10 cellular contexts compared by ENCODE assay signal in the genomic region with DNA sequence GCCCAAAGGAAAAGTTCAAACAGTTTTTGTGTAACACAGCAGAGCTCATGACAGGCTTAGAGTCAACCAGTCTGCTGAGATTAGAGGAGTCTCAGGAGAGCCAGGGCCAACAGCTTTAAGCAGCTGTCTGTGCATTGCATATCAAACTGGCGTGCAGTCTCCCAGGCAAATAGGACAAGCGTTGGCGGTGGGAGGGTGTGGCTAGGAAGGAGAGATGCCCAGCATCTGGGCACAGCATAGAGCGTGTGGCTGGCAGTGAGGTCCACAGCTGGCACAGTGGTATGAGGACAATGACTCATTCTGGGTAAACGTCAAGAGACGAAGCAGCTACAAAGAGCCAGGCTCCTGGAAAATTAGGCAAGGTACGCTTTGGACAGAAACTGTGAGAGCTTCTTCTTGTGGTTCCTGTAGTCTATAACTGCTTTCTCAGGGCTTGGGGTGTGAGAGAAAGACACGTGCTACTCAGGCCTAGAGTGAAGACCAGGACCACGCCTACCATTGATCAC. TPM values are rescaled to one million over a fixed set of nuclear protein-coding genes. Genes with fewer than 3 reads are reported as not detected.
DNase-seq lines count a peak whose midpoint lies in the region; ATAC-seq and TF ChIP-seq lines count a peak whose summit lies in the region.
"Had no signal": no experiment of that assay in that cellular context is flagged by ENCODE, and none has a peak within 500 bp of the region (broad histone marks: within the 10 kb centered on the region; RNA-seq: fewer than 3 reads in every experiment).

No MANE protein-coding gene starts in this region.

- TF ChIP-seq CTCF in upper lobe of right lung (IDR thresholded peaks at IDR 0.05): no peak

- ATAC-seq in activated CD8-positive, alpha-beta T cell treated with anti-CD3 and anti-CD28 coated beads, Interleukin-2, amount 10 ng/mL, durations not matched to agents 7 days and 5 days: peak; percentile 55
- ATAC-seq in upper lobe of right lung (no peak), HG02759 (IDR thresholded peaks at IDR 0.05; ENCODE audit: unreplicated experiment) (no peak)

- H3K36me3 ChIP-seq in upper lobe of right lung: no peaks in the 10 kb centered on the region

- no peak overlapping the region for H3K27ac ChIP-seq in upper lobe of right lung
- H3K27ac ChIP-seq: PC-9 had no signal

- DNase-seq in activated T-cell treated with anti-CD3 and anti-CD28 coated beads, Interleukin-2, amount 50 U/mL, for 24 hours: peak; percentile 45
- DNase-seq in activated T-cell treated with anti-CD3 and anti-CD28 coated beads, Interleukin-2, amount 50 U/mL, for 48 hours: no peak
- no peak for DNase-seq in activated CD8-positive, alpha-beta T cell treated with anti-CD3 and anti-CD28 coated beads, Interleukin-2, amount 10 ng/mL, durations not matched to agents 7 days and 5 days
- DNase-seq in cardiac septum (ENCODE audit: low spot score) (peak; percentile 55), upper lobe of right lung (peak; percentile 57), dedifferentiated amniotic fluid mesenchymal stem cell (ENCODE audit: extremely low spot score) (no peak), amniotic stem cell (lab: John Stamatoyannopoulos, UW) (no peak)

- H3K9me3 ChIP-seq in upper lobe of right lung: no peaks in the 10 kb centered on the region

- peaks cover 2% of the 10 kb centered on the region for H3K9me3 Mint-ChIP-seq in activated T-cell treated with anti-CD3 and anti-CD28 coated beads, Interleukin-2, amount 50 U/mL, for 24 hours
- peaks cover 12% of the 10 kb centered on the region for H3K9me3 Mint-ChIP-seq in activated CD8-positive, alpha-beta T cell treated with anti-CD3 and anti-CD28 coated beads, Interleukin-2, amount 10 ng/mL, durations not matched to agents 7 days and 5 days (ENCODE audit: insufficient read depth)

- no peak overlapping the region for H3K4me3 ChIP-seq in upper lobe of right lung
- H3K4me3 ChIP-seq: PC-9 had no signal

- peaks cover 98% of the 10 kb centered on the region for H3K36me3 Mint-ChIP-seq in activated T-cell treated with anti-CD3 and anti-CD28 coated beads, Interleukin-2, amount 50 U/mL, for 24 hours (ENCODE audit: low read depth)
- H3K36me3 Mint-ChIP-seq in activated CD8-positive, alpha-beta T cell treated with anti-CD3 and anti-CD28 coated beads, Interleukin-2, amount 10 ng/mL, durations not matched to agents 7 days and 5 days (ENCODE audit: low read depth): peaks cover 97% of the 10 kb centered on the region
- H3K36me3 Mint-ChIP-seq: CD14-positive monocyte had no signal

- intact Hi-C loops in cardiac septum (cut with DNase I) (no loop called here), upper lobe of right lung (cut with DNase I) (no loop called here)

- POLR2A ChIA-PET in activated CD8-positive, alpha-beta T cell treated with anti-CD3 and anti-CD28 coated beads, Interleukin-2, amount 10 ng/mL, durations not matched to agents 7 days and 5 days (lab: Charles Lee): interaction anchor here (0.6 to 2.0 kb wide), 2 partner anchors 12 to 16 kb away, joined by 3 to 8 read pairs; no protein-coding TSS in a partner anchor

- H3K4me1 Mint-ChIP-seq in activated T-cell treated with anti-CD3 and anti-CD28 coated beads, Interleukin-2, amount 50 U/mL, for 24 hours (ENCODE audit: low read depth): peaks cover 74% of the 10 kb centered on the region
- H3K4me1 Mint-ChIP-seq in activated CD8-positive, alpha-beta T cell treated with anti-CD3 and anti-CD28 coated beads, Interleukin-2, amount 10 ng/mL, durations not matched to agents 7 days and 5 days (ENCODE audit: low read depth): peaks cover 60% of the 10 kb centered on the region
- H3K4me1 Mint-ChIP-seq: CD14-positive monocyte had no signal

- CTCF ChIA-PET in activated CD8-positive, alpha-beta T cell treated with anti-CD3 and anti-CD28 coated beads, Interleukin-2, amount 10 ng/mL, durations not matched to agents 7 days and 5 days (lab: Charles Lee): interaction anchor here (0.8 to 3.5 kb wide), 6 partner anchors 10 to 137 kb away, joined by 3 to 35 read pairs (median 5); no protein-coding TSS in a partner anchor

- H3K4me3 Mint-ChIP-seq in activated T-cell treated with anti-CD3 and anti-CD28 coated beads, Interleukin-2, amount 50 U/mL, for 24 hours: no peak overlapping the region
- no peak overlapping the region for H3K4me3 Mint-ChIP-seq in activated CD8-positive, alpha-beta T cell treated with anti-CD3 and anti-CD28 coated beads, Interleukin-2, amount 10 ng/mL, durations not matched to agents 7 days and 5 days
- H3K4me3 Mint-ChIP-seq: CD14-positive monocyte had no signal

- peaks cover 7% of the 10 kb centered on the region for H3K27me3 ChIP-seq in upper lobe of right lung

- H3K27me3 Mint-ChIP-seq in activated T-cell treated with anti-CD3 and anti-CD28 coated beads, Interleukin-2, amount 50 U/mL, for 24 hours: no peaks in the 10 kb centered on the region
- H3K27me3 Mint-ChIP-seq in activated CD8-positive, alpha-beta T cell treated with anti-CD3 and anti-CD28 coated beads, Interleukin-2, amount 10 ng/mL, durations not matched to agents 7 days and 5 days (ENCODE audit: low read depth): no peaks in the 10 kb centered on the region

- H3K27ac Mint-ChIP-seq in activated T-cell treated with anti-CD3 and anti-CD28 coated beads, Interleukin-2, amount 50 U/mL, for 24 hours: peak overlapping the region; percentile 83
- H3K27ac Mint-ChIP-seq in activated CD8-positive, alpha-beta T cell treated with anti-CD3 and anti-CD28 coated beads, Interleukin-2, amount 10 ng/mL, durations not matched to agents 7 days and 5 days: peak overlapping the region; percentile 63
- H3K27ac Mint-ChIP-seq: CD14-positive monocyte had no signal

- no peaks in the 10 kb centered on the region for H3K4me1 ChIP-seq in upper lobe of right lung

RNA-seq across cellular contexts. Expression of gene ZAP70, which starts 14.8 kb away (rescaled TPM):
- total RNA-seq in activated CD8-positive, alpha-beta T cell treated with anti-CD3 and anti-CD28 coated beads, Interleukin-2, amount 10 ng/mL, durations not matched to agents 7 days and 5 days: 100 to 1,000 TPM; 268 to 297 TPM
- total RNA-seq in cardiac septum (1.2 TPM), upper lobe of right lung (10.2 TPM)
- total RNA-seq: PC-9 had no signal

RNA-seq across cellular contexts. Expression of gene C2orf92, which starts 58.6 kb away (rescaled TPM):
- total RNA-seq in activated CD8-positive, alpha-beta T cell treated with anti-CD3 and anti-CD28 coated beads, Interleukin-2, amount 10 ng/mL, durations not matched to agents 7 days and 5 days: 1 to 10 TPM; 4.0 to 5.5 TPM
- total RNA-seq in cardiac septum (4.6 TPM), upper lobe of right lung (14.4 TPM)

Comparison
In these comparisons a context has a peak if more than half of its experiments do, and no peak if none do; other contexts are left out.
1. DNase-seq: peak in activated T-cell treated with anti-CD3 and anti-CD28 coated beads, Interleukin-2, amount 50 U/mL, for 24 hours (single experiment), cardiac septum (single experiment) and upper lobe of right lung (single experiment); none in activated T-cell treated with anti-CD3 and anti-CD28 coated beads, Interleukin-2, amount 50 U/mL, for 48 hours (0 of 2), activated CD8-positive, alpha-beta T cell treated with anti-CD3 and anti-CD28 coated beads, Interleukin-2, amount 10 ng/mL, durations not matched to agents 7 days and 5 days (single experiment), dedifferentiated amniotic fluid mesenchymal stem cell (single experiment) and amniotic stem cell (single experiment).
2. RNA of gene ZAP70, which starts 14.8 kb away (total RNA-seq): 268 to 297 TPM in activated CD8-positive, alpha-beta T cell treated with anti-CD3 and anti-CD28 coated beads, Interleukin-2, amount 10 ng/mL, durations not matched to agents 7 days and 5 days; 10.2 TPM in upper lobe of right lung (single experiment) and 1.2 TPM in cardiac septum (single experiment); every median in the first group is over 10 times any median in the second.